ENCODE assay signal across 13 cellular contexts in genomic region chr7:101238226-101239182, GRCh38. TPM values are rescaled to one million over a fixed set of nuclear protein-coding genes. Genes with fewer than 3 reads are reported as not detected.
DNase-seq lines count a peak whose midpoint lies in the region; ATAC-seq, FAIRE-seq and TF ChIP-seq lines count a peak whose summit lies in the region.
"Had no signal": no experiment of that assay in that cellular context is flagged by ENCODE, and none has a peak within 500 bp of the region (broad histone marks: within the 10 kb centered on the region; RNA-seq: fewer than 3 reads in every experiment).

No MANE protein-coding gene starts in this region.

- POLR2A ChIA-PET in K562 (lab: Yijun Ruan, JAX) = interaction anchor here (0.6 to 1.7 kb wide), 2 partner anchors 21 to 36 kb away, joined by 3 to 7 read pairs; partner anchors contain the start of genes PLOD3 and ZNHIT1

- peaks cover 53% of the 10 kb centered on the region for H3K36me3 ChIP-seq in K562 (ENCODE audit: control insufficient read depth, insufficient read depth, low read length)
- peaks cover 27% of the 10 kb centered on the region for H3K36me3 ChIP-seq in skeletal muscle satellite cell (ENCODE audit: insufficient read depth, low read length)

- peaks cover 9% of the 10 kb centered on the region for H3K4me1 Mint-ChIP-seq in activated naive CD4-positive, alpha-beta T cell treated with anti-CD3 and anti-CD28 coated beads for 36 hours (ENCODE audit: low read depth)

- no peaks in the 10 kb centered on the region for H3K9me1 ChIP-seq in K562 (ENCODE audit: control insufficient read depth, insufficient read depth, low read length)

- no TSS peak for BruUV-seq in K562 (replicated peaks; lab: Mats Ljungman, UMichigan)

- no peak overlapping the region for H3K4me3 Mint-ChIP-seq in activated naive CD4-positive, alpha-beta T cell treated with anti-CD3 and anti-CD28 coated beads for 36 hours

- FAIRE-seq in D721Med (lab: Jason Lieb, UNC) (no peak), K562 (lab: Jason Lieb, UNC) (no peak)

- TF ChIP-seq RAD21 in K562 (CRISPR knock-in tag; conservative IDR thresholded peaks at IDR 0.05 in 1 of 2, IDR thresholded peaks at IDR 0.05 in 1 of 2) = no peak

- CTCF ChIA-PET in K562 (lab: Yijun Ruan, JAX; ENCODE audit: low intra/inter-chr PET ratio) = no interaction called here
- CTCF ChIA-PET in activated naive CD4-positive, alpha-beta T cell treated with anti-CD3 and anti-CD28 coated beads for 36 hours (lab: Charles Lee) = interaction anchor here (0.8 to 1.0 kb wide), 2 partner anchors 44 to 95 kb away, joined by 4 read pairs; no protein-coding TSS in a partner anchor

- H3K4me1 ChIP-seq in K562 (replicated peaks in 1 of 2; ENCODE audit: control insufficient read depth in 2 of 2, insufficient read depth in 2 of 2, low read length in 2 of 2) (peaks cover 20 to 78% of the 10 kb centered on the region in 2 experiments; a peak in 4 of 5 replicates), skeletal muscle satellite cell (ENCODE audit: control insufficient read depth, insufficient read depth, low read length) (peaks cover 24% of the 10 kb centered on the region)

- in situ Hi-C loops in K562 (cut with MboI) = no loop called here

- H3K36me3 Mint-ChIP-seq in activated naive CD4-positive, alpha-beta T cell treated with anti-CD3 and anti-CD28 coated beads for 36 hours (ENCODE audit: low read depth) = peaks cover 8% of the 10 kb centered on the region

- peaks cover 18% of the 10 kb centered on the region for H3K79me2 ChIP-seq in K562 (ENCODE audit: control insufficient read depth, insufficient read depth, low read length)

- no peak overlapping the region; the same call in 2 of the 3 replicates for H3K27ac ChIP-seq in K562 (ENCODE audit: extremely low read depth, low read depth, low read length)
- H3K27ac ChIP-seq in layer of hippocampus (ENCODE audit: low read depth, low read length) = peak overlapping the region; percentile 57

- no peak overlapping the region for H3K4me2 ChIP-seq in K562 (ENCODE audit: insufficient read depth, low read length)
- peak overlapping the region; percentile 46 for H3K4me2 ChIP-seq in skeletal muscle satellite cell (ENCODE audit: low read length)

- H3K27me3 ChIP-seq in K562 (ENCODE audit: control insufficient read depth in 2 of 2, insufficient read depth in 2 of 2, low read length in 2 of 2) (no peaks in the 10 kb centered on the region), layer of hippocampus (ENCODE audit: control insufficient read depth, insufficient read depth, low read length) (no peaks in the 10 kb centered on the region), skeletal muscle satellite cell (ENCODE audit: control insufficient read depth, insufficient read depth, low read length) (no peaks in the 10 kb centered on the region)

- no peak for TF ChIP-seq POLR2A in K562 (conservative IDR thresholded peaks at IDR 0.05)

- TF ChIP-seq CTCF in D721Med (IDR thresholded peaks at IDR 0.05; ENCODE audit: insufficient read depth, missing control alignments) = no peak
- TF ChIP-seq CTCF in K562 (IDR thresholded peaks at IDR 0.05 in 2 of 3, conservative IDR thresholded peaks at IDR 0.05 in 1 of 3; ENCODE audit: insufficient read depth in 2 of 3, low read depth in 1 of 3, low read length in 3 of 3) = no peak

- intact Hi-C loops in K562 (cut with micrococcal nuclease) = no loop called here
- intact Hi-C loops in activated naive CD4-positive, alpha-beta T cell treated with anti-CD3 and anti-CD28 coated beads for 36 hours (cut with micrococcal nuclease) = no loop called here

- H3K4me3 ChIP-seq in K562 (no peak overlapping the region), skeletal muscle satellite cell (ENCODE audit: low read length) (no peak overlapping the region)

- WGBS in K562 (ENCODE audit: insufficient coverage, low coverage, missing lambda C conversion rate) = 83% methylated on average over 27 of the region's 28 CpGs

- peaks cover 7% of the 10 kb centered on the region; the same call in 1 of the 2 replicates for H4K20me1 ChIP-seq in K562 (replicated peaks; ENCODE audit: control insufficient read depth, insufficient read depth, low read length)

- no peaks in the 10 kb centered on the region for H3K27me3 Mint-ChIP-seq in activated naive CD4-positive, alpha-beta T cell treated with anti-CD3 and anti-CD28 coated beads for 36 hours (ENCODE audit: low read depth)

- no peaks in the 10 kb centered on the region for H3K9me3 Mint-ChIP-seq in activated naive CD4-positive, alpha-beta T cell treated with anti-CD3 and anti-CD28 coated beads for 36 hours

- H2AFZ ChIP-seq in K562 (ENCODE audit: low read depth, low read length) = no peak overlapping the region

- no peaks in the 10 kb centered on the region for H3K9me3 ChIP-seq in K562 (replicated peaks; ENCODE audit: control insufficient read depth, insufficient read depth, low read depth, low read length)
- H3K9me3 ChIP-seq in skeletal muscle satellite cell (replicated peaks; ENCODE audit: low read length) = no peaks in the 10 kb centered on the region

- H3K27ac Mint-ChIP-seq in activated naive CD4-positive, alpha-beta T cell treated with anti-CD3 and anti-CD28 coated beads for 36 hours = no peak overlapping the region

- no peak for ATAC-seq in K562
- no peak for ATAC-seq in GM21447 (IDR thresholded peaks at IDR 0.05; ENCODE audit: unreplicated experiment)
- ATAC-seq in HG03378 (IDR thresholded peaks at IDR 0.05; ENCODE audit: unreplicated experiment) = no peak

- peak overlapping the region in 1 of 2 experiments; percentile 9; a peak in 2 of 4 replicates for H3K9ac ChIP-seq in K562 (ENCODE audit: insufficient read depth in 1 of 2, low read depth in 2 of 2, low read length in 2 of 2)
- H3K9ac ChIP-seq in skeletal muscle satellite cell (ENCODE audit: low read depth, low read length) = no peak overlapping the region

- TF ChIP-seq EP300 in K562 (IDR thresholded peaks at IDR 0.05; ENCODE audit: low read length) = no peak

- DNase-seq in D721Med (ENCODE audit: insufficient read length, low spot score) (peak; percentile 13), K562 (ENCODE audit: extremely low read depth in 1 of 4, low spot score in 3 of 4) (no peak), NCI-H2029 treated with DMSO at 0.1 percent for 48 hours (lab: John Stamatoyannopoulos, UW) (no peak)
- no peak for DNase-seq in activated naive CD4-positive, alpha-beta T cell treated with anti-CD3 and anti-CD28 coated beads for 36 hours
- DNase-seq: NCI-H1417 treated with DMSO at 0.1 percent for 48 hours; stimulated activated CD4-positive, alpha-beta T cell treated with anti-CD3 and anti-CD28 coated beads, Interleukin-1b, Interleukin-23, amount 100 ng/mL, for 48 hours had no signal

RNA-seq across cellular contexts. Expression of gene CLDN15, which starts 0.9 kb away (rescaled TPM):
- total RNA-seq in K562 (2011; cell fraction: chromatin; rRNA removed; ENCODE audit: low replicate concordance) = 29.9 and 84.2 TPM in 2 replicates
- total RNA-seq in K562 (2011; cell fraction: nucleolus; rRNA removed) = 50.8 and 63.5 TPM in 2 replicates
- 43.2 and 53.5 TPM in 2 replicates for total RNA-seq in K562 (2011; cell fraction: nucleoplasm; rRNA removed)
- total RNA-seq in K562 (2014; rRNA removed) (3.0 and 8.4 TPM in 2 replicates), K562 (2014; rRNA removed; fragmentation: Illumina TruSeq; extraction: Trizol) (3.0 and 4.0 TPM in 2 replicates), K562 (2015; rRNA removed; fragmentation: Illumina TruSeq; extraction: Trizol) (6.7 and 7.4 TPM in 2 replicates), K562 (2021) (10.0 and 10.6 TPM in 2 replicates)
- polyA plus RNA-seq in K562 (2011; rRNA removed) (11.6 and 16.2 TPM in 2 replicates), K562 (2014; fragmentation: Illumina TruSeq; extraction: Trizol) (10.2 and 11.1 TPM in 2 replicates), K562 (2014; fragmentation: Nextera tagmentation; extraction: Ambion mirVana) (under 1 TPM; 0.32 to 0.39 TPM), K562 (2014; rRNA removed) (14.5 and 17.9 TPM in 2 replicates)
- 15.1 and 22.0 TPM in 2 replicates for polyA plus RNA-seq in K562 (2011; cell fraction: cytosol; rRNA removed)
- polyA plus RNA-seq in K562 (2011; cell fraction: nucleus; rRNA removed) = 57.7 and 97.2 TPM in 2 replicates
- polyA plus RNA-seq in K562 (2012) = 9.7 and 19.0 TPM in 2 replicates
- 3.5 and 6.2 TPM in 2 replicates for polyA minus RNA-seq in K562 (2011; rRNA and poly(A)+ RNA removed)
- 1.4 and 4.0 TPM in 2 replicates for polyA minus RNA-seq in K562 (2011; cell fraction: cytosol; rRNA and poly(A)+ RNA removed)
- 13.4 and 17.1 TPM in 2 replicates for polyA minus RNA-seq in K562 (2011; cell fraction: nucleus; rRNA and poly(A)+ RNA removed)
- total RNA-seq in skeletal muscle satellite cell (2012; rRNA removed) = 1.7 and 4.3 TPM in 2 replicates
- 10 to 100 TPM in 1 of 2 experiments, 1 to 10 TPM in 1; 9.8 to 11.1 TPM for total RNA-seq in activated naive CD4-positive, alpha-beta T cell treated with anti-CD3 and anti-CD28 coated beads for 36 hours

RNA-seq across cellular contexts. Expression of gene FIS1, which starts 6.4 kb away (rescaled TPM):
- total RNA-seq in K562 (2011; cell fraction: chromatin; rRNA removed; ENCODE audit: low replicate concordance) = 55.7 and 148 TPM in 2 replicates
- total RNA-seq in K562 (2011; cell fraction: nucleolus; rRNA removed) = 125 and 143 TPM in 2 replicates
- 76.9 and 85.1 TPM in 2 replicates for total RNA-seq in K562 (2011; cell fraction: nucleoplasm; rRNA removed)
- total RNA-seq in K562 (2014; rRNA removed) (197 and 221 TPM in 2 replicates), K562 (2014; rRNA removed; fragmentation: Illumina TruSeq; extraction: Trizol) (58.7 and 95.0 TPM in 2 replicates), K562 (2015; rRNA removed; fragmentation: Illumina TruSeq; extraction: Trizol) (127 and 128 TPM in 2 replicates), K562 (2021) (144 and 145 TPM in 2 replicates)
- polyA plus RNA-seq in K562 (2011; rRNA removed) (125 and 148 TPM in 2 replicates), K562 (2014; fragmentation: Illumina TruSeq; extraction: Trizol) (151 and 157 TPM in 2 replicates), K562 (2014; fragmentation: Nextera tagmentation; extraction: Ambion mirVana) (100 to 1,000 TPM in 1 of 2 experiments, 10 to 100 TPM in 1; 86.0 to 118 TPM), K562 (2014; rRNA removed) (247 and 257 TPM in 2 replicates)
- 178 and 243 TPM in 2 replicates for polyA plus RNA-seq in K562 (2011; cell fraction: cytosol; rRNA removed)
- polyA plus RNA-seq in K562 (2011; cell fraction: nucleus; rRNA removed) = 96.9 and 138 TPM in 2 replicates
- polyA plus RNA-seq in K562 (2012) = 160 TPM in 2 replicates
- 56.1 and 82.0 TPM in 2 replicates for polyA minus RNA-seq in K562 (2011; rRNA and poly(A)+ RNA removed)
- polyA minus RNA-seq in K562 (2011; cell fraction: cytosol; rRNA and poly(A)+ RNA removed) = 31.2 and 34.7 TPM in 2 replicates
- polyA minus RNA-seq in K562 (2011; cell fraction: nucleus; rRNA and poly(A)+ RNA removed) = 30.7 and 33.5 TPM in 2 replicates
- total RNA-seq in skeletal muscle satellite cell (2012; rRNA removed) = 185 TPM in 2 replicates
- total RNA-seq in activated naive CD4-positive, alpha-beta T cell treated with anti-CD3 and anti-CD28 coated beads for 36 hours = 10 to 100 TPM; 84.2 to 84.3 TPM

RNA-seq across cellular contexts. Expression of gene ZNHIT1, which starts 20.5 kb away (rescaled TPM):
- total RNA-seq in K562 (2011; cell fraction: chromatin; rRNA removed; ENCODE audit: low replicate concordance) = 16.5 and 25.6 TPM in 2 replicates
- total RNA-seq in K562 (2011; cell fraction: nucleolus; rRNA removed) = 34.2 and 38.5 TPM in 2 replicates
- total RNA-seq in K562 (2011; cell fraction: nucleoplasm; rRNA removed) = 26.8 and 34.7 TPM in 2 replicates
- total RNA-seq in K562 (2014; rRNA removed) (162 and 189 TPM in 2 replicates), K562 (2014; rRNA removed; fragmentation: Illumina TruSeq; extraction: Trizol) (34.7 and 37.7 TPM in 2 replicates), K562 (2015; rRNA removed; fragmentation: Illumina TruSeq; extraction: Trizol) (67.7 and 70.1 TPM in 2 replicates), K562 (2021) (98.3 and 110 TPM in 2 replicates)
- polyA plus RNA-seq in K562 (2011; rRNA removed) (29.6 and 38.3 TPM in 2 replicates), K562 (2014; fragmentation: Illumina TruSeq; extraction: Trizol) (81.6 and 101 TPM in 2 replicates), K562 (2014; fragmentation: Nextera tagmentation; extraction: Ambion mirVana) (10 to 100 TPM in 1 of 2 experiments, 1 to 10 TPM in 1; 6.4 to 24.5 TPM), K562 (2014; rRNA removed) (132 and 140 TPM in 2 replicates)
- polyA plus RNA-seq in K562 (2011; cell fraction: cytosol; rRNA removed) = 45.0 and 97.8 TPM in 2 replicates
- 19.6 and 28.1 TPM in 2 replicates for polyA plus RNA-seq in K562 (2011; cell fraction: nucleus; rRNA removed)
- 75.8 and 83.5 TPM in 2 replicates for polyA plus RNA-seq in K562 (2012)
- 9.5 and 13.2 TPM in 2 replicates for polyA minus RNA-seq in K562 (2011; rRNA and poly(A)+ RNA removed)
- polyA minus RNA-seq in K562 (2011; cell fraction: cytosol; rRNA and poly(A)+ RNA removed) = 31.9 and 36.0 TPM in 2 replicates
- polyA minus RNA-seq in K562 (2011; cell fraction: nucleus; rRNA and poly(A)+ RNA removed) = 5.9 and 9.7 TPM in 2 replicates
- total RNA-seq in skeletal muscle satellite cell (2012; rRNA removed) = 83.4 and 121 TPM in 2 replicates
- 10 to 100 TPM; 31.7 to 35.3 TPM for total RNA-seq in activated naive CD4-positive, alpha-beta T cell treated with anti-CD3 and anti-CD28 coated beads for 36 hours

RNA-seq across cellular contexts. Expression of gene PLOD3, which starts 21.1 kb away (rescaled TPM):
- total RNA-seq in K562 (2011; cell fraction: chromatin; rRNA removed; ENCODE audit: low replicate concordance) = 117 and 294 TPM in 2 replicates
- 263 and 303 TPM in 2 replicates for total RNA-seq in K562 (2011; cell fraction: nucleolus; rRNA removed)
- 163 and 175 TPM in 2 replicates for total RNA-seq in K562 (2011; cell fraction: nucleoplasm; rRNA removed)
- total RNA-seq in K562 (2014; rRNA removed) (42.1 and 53.8 TPM in 2 replicates), K562 (2014; rRNA removed; fragmentation: Illumina TruSeq; extraction: Trizol) (23.5 and 24.1 TPM in 2 replicates), K562 (2015; rRNA removed; fragmentation: Illumina TruSeq; extraction: Trizol) (30.9 and 31.8 TPM in 2 replicates), K562 (2021) (101 and 103 TPM in 2 replicates)
- polyA plus RNA-seq in K562 (2011; rRNA removed) (19.3 and 33.5 TPM in 2 replicates), K562 (2014; fragmentation: Illumina TruSeq; extraction: Trizol) (73.6 and 76.4 TPM in 2 replicates), K562 (2014; fragmentation: Nextera tagmentation; extraction: Ambion mirVana) (1 to 10 TPM; 2.8 to 5.9 TPM), K562 (2014; rRNA removed) (50.3 and 58.9 TPM in 2 replicates)
- polyA plus RNA-seq in K562 (2011; cell fraction: cytosol; rRNA removed) = 28.0 and 60.3 TPM in 2 replicates
- polyA plus RNA-seq in K562 (2011; cell fraction: nucleus; rRNA removed) = 72.9 and 130 TPM in 2 replicates
- 79.5 and 85.6 TPM in 2 replicates for polyA plus RNA-seq in K562 (2012)
- polyA minus RNA-seq in K562 (2011; rRNA and poly(A)+ RNA removed) = 15.7 and 23.9 TPM in 2 replicates
- 39.3 and 40.8 TPM in 2 replicates for polyA minus RNA-seq in K562 (2011; cell fraction: cytosol; rRNA and poly(A)+ RNA removed)
- 31.4 and 32.4 TPM in 2 replicates for polyA minus RNA-seq in K562 (2011; cell fraction: nucleus; rRNA and poly(A)+ RNA removed)
- 64.9 and 73.6 TPM in 2 replicates for total RNA-seq in skeletal muscle satellite cell (2012; rRNA removed)
- total RNA-seq in activated naive CD4-positive, alpha-beta T cell treated with anti-CD3 and anti-CD28 coated beads for 36 hours = 10 to 100 TPM; 18.8 to 19.7 TPM

RNA-seq across cellular contexts. Expression of gene MOGAT3, which starts 37.7 kb away (rescaled TPM):
- total RNA-seq in K562 (2011; cell fraction: chromatin; rRNA removed; ENCODE audit: low replicate concordance) = not detected in 2 replicates
- not detected in 2 replicates for total RNA-seq in K562 (2011; cell fraction: nucleolus; rRNA removed)
- not detected in 2 replicates for total RNA-seq in K562 (2011; cell fraction: nucleoplasm; rRNA removed)
- total RNA-seq in K562 (2014; rRNA removed) (not detected in 2 replicates), K562 (2014; rRNA removed; fragmentation: Illumina TruSeq; extraction: Trizol) (not detected in 2 replicates), K562 (2015; rRNA removed; fragmentation: Illumina TruSeq; extraction: Trizol) (not detected in 2 replicates), K562 (2021) (not detected in 2 replicates)
- polyA plus RNA-seq in K562 (2011; rRNA removed) (0.07 and 0.13 TPM in 2 replicates), K562 (2014; fragmentation: Illumina TruSeq; extraction: Trizol) (not detected in 2 replicates), K562 (2014; fragmentation: Nextera tagmentation; extraction: Ambion mirVana) (under 1 TPM; 0.07 to 0.17 TPM), K562 (2014; rRNA removed) (not detected in 2 replicates)
- polyA plus RNA-seq in K562 (2011; cell fraction: cytosol; rRNA removed) = not detected in 2 replicates
- polyA plus RNA-seq in K562 (2011; cell fraction: nucleus; rRNA removed) = 0.14 and 0.15 TPM in 2 replicates
- 0.03 TPM in 1 of 2 replicates, not detected in the other for polyA plus RNA-seq in K562 (2012)
- not detected in 2 replicates for polyA minus RNA-seq in K562 (2011; rRNA and poly(A)+ RNA removed)
- polyA minus RNA-seq in K562 (2011; cell fraction: cytosol; rRNA and poly(A)+ RNA removed) = not detected in 2 replicates
- polyA minus RNA-seq in K562 (2011; cell fraction: nucleus; rRNA and poly(A)+ RNA removed) = 0.56 TPM in 1 of 2 replicates, not detected in the other
- total RNA-seq in skeletal muscle satellite cell (2012; rRNA removed) = not detected in 2 replicates
- not detected for total RNA-seq in activated naive CD4-positive, alpha-beta T cell treated with anti-CD3 and anti-CD28 coated beads for 36 hours
- total RNA-seq: fibroblast of villous mesenchyme, mononuclear cell had no signal
- polyA plus RNA-seq: BJ had no signal
